ENCODE assay signal across 11 cellular contexts in the genomic region with DNA sequence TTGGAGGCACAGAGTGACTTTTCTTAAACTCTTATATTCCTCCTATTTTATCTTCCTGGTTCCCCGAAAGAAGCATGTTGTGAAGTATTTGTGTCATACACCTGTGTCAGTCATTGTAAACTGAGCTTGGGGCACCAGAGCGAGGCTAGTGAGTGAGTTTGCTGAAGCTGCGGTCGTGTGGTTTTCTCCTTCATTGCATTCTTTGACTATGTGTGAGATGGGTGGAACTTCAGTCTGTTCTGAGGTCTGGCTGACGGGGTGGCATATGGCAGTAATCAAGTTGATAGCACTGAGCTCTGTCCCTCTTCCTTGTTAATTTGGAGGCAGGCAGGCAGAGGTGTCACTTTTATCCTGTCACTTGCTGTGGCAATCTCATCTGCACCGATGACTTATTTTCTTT. TPM values are rescaled to one million over a fixed set of nuclear protein-coding genes. Genes with fewer than 3 reads are reported as not detected.
A peak's percentile ranks its signal among the peaks of the same experiment; 100 is the strongest.
DNase-seq lines count a peak whose midpoint lies in the region; ATAC-seq and TF ChIP-seq lines count a peak whose summit lies in the region.
"Had no signal": no experiment of that assay in that cellular context is flagged by ENCODE, and none has a peak within 500 bp of the region (broad histone marks: within the 10 kb centered on the region; RNA-seq: fewer than 3 reads in every experiment).

No MANE protein-coding gene starts in this region.

- H3K4me3 ChIP-seq in GM12865 (ENCODE audit: low read depth, low read length) (no peak overlapping the region), PC-9 (no peak overlapping the region)
- H3K4me3 ChIP-seq: lung had no signal

- H3K27me3 ChIP-seq in PC-9 (ENCODE audit: insufficient read depth, low read depth): no peaks in the 10 kb centered on the region

- POLR2A ChIA-PET in PC-9 (lab: Charles Lee; ENCODE audit: unreplicated experiment): no interaction called here

- H3K4me1 ChIP-seq in PC-9 (replicated peaks; ENCODE audit: insufficient read depth): peaks cover 10% of the 10 kb centered on the region; the same call in 1 of the 2 replicates

- H3K9me2 ChIP-seq in PC-9 (ENCODE audit: insufficient read depth): no peaks in the 10 kb centered on the region

- H4K20me1 ChIP-seq in PC-9 (ENCODE audit: insufficient read depth): no peaks in the 10 kb centered on the region

- no peaks in the 10 kb centered on the region for H3K36me3 ChIP-seq in PC-9 (ENCODE audit: low read depth)

- H3F3A ChIP-seq in PC-9 (ENCODE audit: insufficient read depth, low read depth): no peaks in the 10 kb centered on the region

- no peak overlapping the region for H2AFZ ChIP-seq in PC-9

- no peak overlapping the region for H3K4me2 ChIP-seq in PC-9
- H3K4me2 ChIP-seq: KMS-11 had no signal

- H3K27ac ChIP-seq in PC-9 (no peak overlapping the region), caudate nucleus (ENCODE audit: low read depth, low read length) (no peak overlapping the region)
- H3K27ac ChIP-seq: KMS-11 had no signal

- ATAC-seq in GM19468 (IDR thresholded peaks at IDR 0.05; ENCODE audit: extremely low read depth, unreplicated experiment) (peak; percentile 27), HG03378 (IDR thresholded peaks at IDR 0.05; ENCODE audit: unreplicated experiment) (peak; percentile 58)

- peak; percentile 90 for DNase-seq in GM12865 (ENCODE audit: low read depth)
- peak; percentile 60 for DNase-seq in germinal center (ENCODE audit: low spot score)
- DNase-seq in activated CD4-positive, CD25-positive, alpha-beta regulatory T cell treated with anti-CD3 and anti-CD28 coated beads, Interleukin-2, amount 50 U/mL, for 72 hours: no peak
- no peak for DNase-seq in PC-9
- DNase-seq in foreskin melanocyte: no peak
- no peak for DNase-seq in caudate nucleus (lab: John Stamatoyannopoulos, UW)

- TF ChIP-seq CTCF in GM12865 (IDR thresholded peaks at IDR 0.05; ENCODE audit: insufficient read depth, low read depth, low read length, missing control alignments): no peak
- no peak for TF ChIP-seq CTCF in PC-9 (conservative IDR thresholded peaks at IDR 0.05)

- H3K9me3 ChIP-seq in PC-9 (ENCODE audit: insufficient read depth, low read depth): no peaks in the 10 kb centered on the region

- no TSS peak for BruUV-seq in PC-9 (replicated peaks; lab: Mats Ljungman, UMichigan)

- H3K79me2 ChIP-seq in PC-9 (ENCODE audit: low read depth): peaks cover 28% of the 10 kb centered on the region; the same call in 1 of the 2 replicates

- CTCF ChIA-PET in PC-9 (lab: Charles Lee): no interaction called here

- intact Hi-C loops in PC-9 (cut with micrococcal nuclease; ENCODE audit: unreplicated experiment): no loop called here

RNA-seq across cellular contexts. Expression of a gene that starts 4.2 kb away (rescaled TPM):
- total RNA-seq in PC-9 (2021): 28.6 and 28.8 TPM in 2 replicates

RNA-seq across cellular contexts. Expression of a gene that starts 4.9 kb away (rescaled TPM):
- total RNA-seq in PC-9 (2021): 40.6 and 49.6 TPM in 2 replicates

RNA-seq across cellular contexts. Expression of a gene that starts 24.5 kb away (rescaled TPM):
- total RNA-seq in PC-9 (2021): 29.8 and 41.2 TPM in 2 replicates

RNA-seq across cellular contexts. Expression of a gene that starts 24.7 kb away (rescaled TPM):
- 16.1 and 17.2 TPM in 2 replicates for total RNA-seq in PC-9 (2021)

RNA-seq across cellular contexts. Expression of a gene that starts 47.6 kb away (rescaled TPM):
- total RNA-seq in PC-9 (2021): not detected in 2 replicates
- total RNA-seq: subcutaneous adipose tissue had no signal

Comparison
In these comparisons a context has a peak if more than half of its experiments do, and no peak if none do; other contexts are left out.
1. DNase-seq: peak in GM12865 (single experiment) and germinal center (single experiment); none in activated CD4-positive, CD25-positive, alpha-beta regulatory T cell treated with anti-CD3 and anti-CD28 coated beads, Interleukin-2, amount 50 U/mL, for 72 hours (single experiment), PC-9 (0 of 2), foreskin melanocyte (single experiment) and caudate nucleus (0 of 61).